In the genomic region with DNA sequence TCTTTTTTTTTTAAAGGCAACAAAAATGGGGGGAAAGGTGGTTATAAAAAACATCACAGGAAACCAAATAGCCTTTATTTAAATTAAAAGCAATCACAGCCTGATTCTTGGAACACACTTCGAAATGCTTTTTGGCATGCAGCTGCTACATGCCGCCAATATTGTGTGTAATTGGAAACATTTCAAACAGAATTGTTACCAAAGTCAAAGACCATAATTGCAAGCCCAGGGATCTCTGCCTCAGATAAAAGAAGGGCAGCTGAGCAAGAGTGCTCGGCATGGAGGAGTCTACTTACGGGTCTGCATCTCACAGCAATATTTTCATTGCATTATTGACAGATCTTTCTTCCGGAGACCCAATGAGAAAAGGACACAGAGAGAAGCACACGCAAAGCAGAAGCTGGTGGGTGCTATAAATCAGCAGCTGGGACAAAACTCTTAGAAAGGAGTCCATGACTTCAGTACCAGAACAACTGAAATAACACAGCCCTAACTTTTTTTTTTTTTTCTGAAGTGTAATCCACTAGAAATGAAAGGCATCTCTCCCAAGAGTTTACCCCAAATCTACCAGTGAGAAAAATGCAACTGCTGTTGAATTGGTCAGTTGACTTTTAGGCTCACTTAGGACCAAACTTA, we compare ENCODE assay signal across 1 cellular context.
TF ChIP-seq lines count a peak whose summit lies in the region.

No MANE protein-coding gene starts in this region.

TF ChIP-seq in SK-N-SH, 30 proteins besides CTCF, POLR2A, EP300 and RAD21:
- TF ChIP-seq, protein P1, sequence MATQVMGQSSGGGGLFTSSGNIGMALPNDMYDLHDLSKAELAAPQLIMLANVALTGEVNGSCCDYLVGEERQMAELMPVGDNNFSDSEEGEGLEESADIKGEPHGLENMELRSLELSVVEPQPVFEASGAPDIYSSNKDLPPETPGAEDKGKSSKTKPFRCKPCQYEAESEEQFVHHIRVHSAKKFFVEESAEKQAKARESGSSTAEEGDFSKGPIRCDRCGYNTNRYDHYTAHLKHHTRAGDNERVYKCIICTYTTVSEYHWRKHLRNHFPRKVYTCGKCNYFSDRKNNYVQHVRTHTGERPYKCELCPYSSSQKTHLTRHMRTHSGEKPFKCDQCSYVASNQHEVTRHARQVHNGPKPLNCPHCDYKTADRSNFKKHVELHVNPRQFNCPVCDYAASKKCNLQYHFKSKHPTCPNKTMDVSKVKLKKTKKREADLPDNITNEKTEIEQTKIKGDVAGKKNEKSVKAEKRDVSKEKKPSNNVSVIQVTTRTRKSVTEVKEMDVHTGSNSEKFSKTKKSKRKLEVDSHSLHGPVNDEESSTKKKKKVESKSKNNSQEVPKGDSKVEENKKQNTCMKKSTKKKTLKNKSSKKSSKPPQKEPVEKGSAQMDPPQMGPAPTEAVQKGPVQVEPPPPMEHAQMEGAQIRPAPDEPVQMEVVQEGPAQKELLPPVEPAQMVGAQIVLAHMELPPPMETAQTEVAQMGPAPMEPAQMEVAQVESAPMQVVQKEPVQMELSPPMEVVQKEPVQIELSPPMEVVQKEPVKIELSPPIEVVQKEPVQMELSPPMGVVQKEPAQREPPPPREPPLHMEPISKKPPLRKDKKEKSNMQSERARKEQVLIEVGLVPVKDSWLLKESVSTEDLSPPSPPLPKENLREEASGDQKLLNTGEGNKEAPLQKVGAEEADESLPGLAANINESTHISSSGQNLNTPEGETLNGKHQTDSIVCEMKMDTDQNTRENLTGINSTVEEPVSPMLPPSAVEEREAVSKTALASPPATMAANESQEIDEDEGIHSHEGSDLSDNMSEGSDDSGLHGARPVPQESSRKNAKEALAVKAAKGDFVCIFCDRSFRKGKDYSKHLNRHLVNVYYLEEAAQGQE (IDR thresholded peaks at IDR 0.05; ENCODE audit: low read depth, low read length) = no peak
- no peak for TF ChIP-seq NFIC (IDR thresholded peaks at IDR 0.05; ENCODE audit: borderline replicate concordance)
- 0 out of 2 replicates have a peak, but pooled peaks have one; percentile 8 for TF ChIP-seq GATA2 (CRISPR knock-in tag; IDR thresholded peaks at IDR 0.05)
- TF ChIP-seq RCOR1 (IDR thresholded peaks at IDR 0.05; ENCODE audit: low read length) = 0 out of 2 replicates have a peak, but pooled peaks have one; percentile 9
- peak; percentile 35; the same call in 1 of the 2 replicates for TF ChIP-seq MXI1 (IDR thresholded peaks at IDR 0.05; ENCODE audit: low read depth, low read length)
